ENCODE assay signal across 8 cellular contexts in genomic region chr13:23087884-23088283, GRCh38.
DNase-seq lines count a peak whose midpoint lies in the region; ATAC-seq and TF ChIP-seq lines count a peak whose summit lies in the region.

No MANE protein-coding gene starts in this region.

- ATAC-seq in WTC11: peak; percentile 82
- ATAC-seq in left lung: peak; percentile 72

- TF ChIP-seq CTCF in WTC11 (IDR thresholded peaks at IDR 0.05) (no peak; the same call in 1 of the 2 replicates), left lung (IDR thresholded peaks at IDR 0.05) (peak; percentile 25 to 36), sigmoid colon (IDR thresholded peaks at IDR 0.05) (no peak)

- no peak overlapping the region for H3K27ac Mint-ChIP-seq in WTC11

- H3K9me3 ChIP-seq in left lung: peaks cover 0 to 2% of the 10 kb centered on the region in 2 donors
- no peaks in the 10 kb centered on the region for H3K9me3 ChIP-seq in sigmoid colon

- H3K27ac ChIP-seq in left lung (no peak overlapping the region), sigmoid colon (no peak overlapping the region)

- CTCF ChIA-PET in WTC11 (lab: Charles Lee): interaction anchor here (0.6 to 2.1 kb wide), 11 partner anchors 9 to 937 kb away, joined by 3 to 12 read pairs (median 4); no protein-coding TSS in a partner anchor

- H3K27me3 Mint-ChIP-seq in WTC11 (ENCODE audit: low read depth): no peaks in the 10 kb centered on the region

- H3K4me3 ChIP-seq in left lung (no peak overlapping the region), sigmoid colon (no peak overlapping the region)

- H3K4me1 Mint-ChIP-seq in WTC11: no peaks in the 10 kb centered on the region

- TF ChIP-seq POLR2A in sigmoid colon (IDR thresholded peaks at IDR 0.05): no peak

- intact Hi-C loops in left lung (cut with DNase I) (no loop called here), sigmoid colon (cut with DNase I) (no loop called here)

- peak; percentile 18 to 19 for DNase-seq in activated T-cell treated with anti-CD3 and anti-CD28 coated beads, Interleukin-2, amount 50 U/mL, for 48 hours
- DNase-seq in activated T-cell treated with anti-CD3 and anti-CD28 coated beads for 4 hours (no peak), HUDEP-2 (lab: John Stamatoyannopoulos, UW; ENCODE audit: unreplicated experiment in 76 of 76) (peak in 54 of 76 experiments; percentile 0 to 60 (median 27)), WTC11 (ENCODE audit: low spot score) (peak; percentile 62), left lung (no peak), T-helper 9 cell (no peak), sigmoid colon (no peak)
- DNase-seq in activated effector memory CD4-positive, alpha-beta T cell treated with Interleukin-2 at 50 U/mL for 16 hours: no peak

- H3K27me3 ChIP-seq in left lung (no peaks in the 10 kb centered on the region), sigmoid colon (peaks cover 0 to 3% (median 0%) of the 10 kb centered on the region in 3 donors)

- H3K4me3 Mint-ChIP-seq in WTC11: no peak overlapping the region

- H3K36me3 ChIP-seq in left lung (no peaks in the 10 kb centered on the region), sigmoid colon (no peaks in the 10 kb centered on the region)

- H3K9me3 Mint-ChIP-seq in WTC11: peaks cover 12% of the 10 kb centered on the region

- WGBS in sigmoid colon, 2 donors: 54 to 73% methylated on average over 1 of the region's 1 CpG

- TF ChIP-seq EP300 in sigmoid colon (IDR thresholded peaks at IDR 0.05): no peak

- peaks cover 4% of the 10 kb centered on the region; the same call in 1 of the 2 replicates for H3K36me3 Mint-ChIP-seq in WTC11

- H3K4me1 ChIP-seq in left lung (no peaks in the 10 kb centered on the region), sigmoid colon (no peaks in the 10 kb centered on the region)

- POLR2A ChIA-PET in WTC11 (lab: Charles Lee): no interaction called here

TF ChIP-seq in WTC11, 78 proteins besides CTCF, POLR2A, EP300 and RAD21:
- TF ChIP-seq ZNF512 (CRISPR knock-in tag; IDR thresholded peaks at IDR 0.05; ENCODE audit: borderline replicate concordance) (no peak), E2F1 (CRISPR knock-in tag; IDR thresholded peaks at IDR 0.05) (no peak), NR1H2 (CRISPR knock-in tag; IDR thresholded peaks at IDR 0.05) (no peak), ZNF121 (CRISPR knock-in tag; IDR thresholded peaks at IDR 0.05) (no peak), PREB (CRISPR knock-in tag; IDR thresholded peaks at IDR 0.05; ENCODE audit: borderline replicate concordance) (no peak), KAT7 (CRISPR knock-in tag; IDR thresholded peaks at IDR 0.05; ENCODE audit: borderline replicate concordance) (no peak), ZNF396 (CRISPR knock-in tag; IDR thresholded peaks at IDR 0.05; ENCODE audit: borderline replicate concordance) (no peak), RELA (CRISPR knock-in tag; IDR thresholded peaks at IDR 0.05; ENCODE audit: borderline replicate concordance) (no peak), GABPB1 (CRISPR knock-in tag; IDR thresholded peaks at IDR 0.05) (no peak)
- TF ChIP-seq, protein P1, sequence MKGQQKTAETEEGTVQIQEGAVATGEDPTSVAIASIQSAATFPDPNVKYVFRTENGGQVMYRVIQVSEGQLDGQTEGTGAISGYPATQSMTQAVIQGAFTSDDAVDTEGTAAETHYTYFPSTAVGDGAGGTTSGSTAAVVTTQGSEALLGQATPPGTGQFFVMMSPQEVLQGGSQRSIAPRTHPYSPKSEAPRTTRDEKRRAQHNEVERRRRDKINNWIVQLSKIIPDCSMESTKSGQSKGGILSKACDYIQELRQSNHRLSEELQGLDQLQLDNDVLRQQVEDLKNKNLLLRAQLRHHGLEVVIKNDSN (CRISPR knock-in tag; IDR thresholded peaks at IDR 0.05): no peak

Comparison
In these comparisons a context has a peak if more than half of its experiments do, and no peak if none do; other contexts are left out.
1. DNase-seq: peak in activated T-cell treated with anti-CD3 and anti-CD28 coated beads, Interleukin-2, amount 50 U/mL, for 48 hours (2 of 2), HUDEP-2 (54 of 76) and WTC11 (single experiment); none in activated T-cell treated with anti-CD3 and anti-CD28 coated beads for 4 hours (single experiment), left lung (0 of 2), T-helper 9 cell (single experiment), activated effector memory CD4-positive, alpha-beta T cell treated with Interleukin-2 at 50 U/mL for 16 hours (single experiment) and sigmoid colon (single experiment).
2. CTCF ChIP-seq: peak in left lung (2 of 2); none in WTC11 (single experiment) and sigmoid colon (0 of 4).